In genomic region chr12:90970471-90970870, GRCh38 we compare ENCODE assay signal across 25 cellular contexts. TPM values are rescaled to one million over a fixed set of nuclear protein-coding genes. Genes with fewer than 3 reads are reported as not detected.
A peak's percentile ranks its signal among the peaks of the same experiment; 100 is the strongest.
DNase-seq lines count a peak whose midpoint lies in the region; ATAC-seq and TF ChIP-seq lines count a peak whose summit lies in the region.
"Had no signal": no experiment of that assay in that cellular context is flagged by ENCODE, and none has a peak within 500 bp of the region (broad histone marks: within the 10 kb centered on the region; RNA-seq: fewer than 3 reads in every experiment).

No MANE protein-coding gene starts in this region.

- no peaks in the 10 kb centered on the region for H3K36me3 ChIP-seq in mucosa of descending colon (ENCODE audit: low read depth)
- H3K36me3 ChIP-seq in GM23338 (ENCODE audit: insufficient read depth): no peaks in the 10 kb centered on the region
- H3K36me3 ChIP-seq: ovary had no signal

- H3K36me3 Mint-ChIP-seq in GM23338 (ENCODE audit: low read depth): no peaks in the 10 kb centered on the region
- H3K36me3 Mint-ChIP-seq: brain had no signal

- H3K27ac Mint-ChIP-seq in GM23338: no peak overlapping the region
- H3K27ac Mint-ChIP-seq: activated CD4-positive, alpha-beta T cell treated with anti-CD3 and anti-CD28 coated beads for 36 hours; brain had no signal

- no peaks in the 10 kb centered on the region for H4K20me1 ChIP-seq in GM23338 (replicated peaks; ENCODE audit: insufficient read depth)

- no peaks in the 10 kb centered on the region for H3K27me3 ChIP-seq in GM23338 (ENCODE audit: insufficient read depth)
- H3K27me3 ChIP-seq: ovary had no signal

- ATAC-seq in mucosa of descending colon: peak; percentile 68
- ATAC-seq in GM23338: no peak
- ATAC-seq: activated CD4-positive, alpha-beta T cell treated with anti-CD3 and anti-CD28 coated beads for 36 hours; Right ventricle myocardium inferior; sciatic nerve had no signal

- H3K4me1 ChIP-seq in mucosa of descending colon (ENCODE audit: low read depth): no peaks in the 10 kb centered on the region
- H3K4me1 ChIP-seq in GM23338 (ENCODE audit: insufficient read depth): peaks cover 12% of the 10 kb centered on the region; the same call in 1 of the 2 replicates

- H3K9me3 Mint-ChIP-seq in GM23338: no peaks in the 10 kb centered on the region
- H3K9me3 Mint-ChIP-seq: brain had no signal

- H3K4me3 Mint-ChIP-seq in GM23338: no peak overlapping the region
- H3K4me3 Mint-ChIP-seq: activated CD4-positive, alpha-beta T cell treated with anti-CD3 and anti-CD28 coated beads for 36 hours; brain had no signal

- no peak overlapping the region for H3K4me2 ChIP-seq in GM23338
- H3K4me2 ChIP-seq: KMS-11 had no signal

- H3K9me3 ChIP-seq in mucosa of descending colon: no peaks in the 10 kb centered on the region
- H3K9me3 ChIP-seq: ovary had no signal

- H3F3A ChIP-seq in GM23338 (replicated peaks; ENCODE audit: low read depth): no peaks in the 10 kb centered on the region

- H3K9me2 ChIP-seq in GM23338 (ENCODE audit: insufficient read depth): no peaks in the 10 kb centered on the region

- intact Hi-C loops in mucosa of descending colon (cut with DNase I, micrococcal nuclease): loop anchor here (10.0 kb wide), 1 partner anchor 384 kb away; no protein-coding TSS in a partner anchor

- peaks cover 2% of the 10 kb centered on the region for H3K27me3 Mint-ChIP-seq in GM23338 (ENCODE audit: insufficient read depth, low read depth, poor library complexity)
- H3K27me3 Mint-ChIP-seq: brain had no signal

- peaks cover 16% of the 10 kb centered on the region for H3K4me1 Mint-ChIP-seq in GM23338
- H3K4me1 Mint-ChIP-seq: activated CD4-positive, alpha-beta T cell treated with anti-CD3 and anti-CD28 coated beads for 36 hours; brain had no signal

- peak; percentile 76 for DNase-seq in COLO668 (lab: John Stamatoyannopoulos, UW; ENCODE audit: unreplicated experiment)
- peak; percentile 57 for DNase-seq in HT1080 (ENCODE audit: low read depth)
- DNase-seq in astrocyte of the hippocampus (ENCODE audit: low read depth, low spot score): peak; percentile 9
- DNase-seq in mucosa of descending colon: no peak
- DNase-seq in GM23338 (ENCODE audit: low spot score): no peak
- DNase-seq in NCI-H774 (lab: John Stamatoyannopoulos, UW): no peak
- no peak for DNase-seq in NCI-H510A treated with DMSO at 0.1 percent for 48 hours (lab: John Stamatoyannopoulos, UW)
- no peak for DNase-seq in GM19240 (ENCODE audit: insufficient read length, low spot score)
- DNase-seq: activated CD4-positive, alpha-beta T cell treated with anti-CD3 and anti-CD28 coated beads for 36 hours; GF-D8; hippocampal formation; NCI-H524 treated with DMSO at 0.1 percent for 48 hours; ovary; stimulated activated CD4-positive, alpha-beta T cell treated with anti-CD3 and anti-CD28 coated beads, Interleukin-1b, Interleukin-23, amount 100 ng/mL, for 48 hours; stimulated activated naive CD4-positive, alpha-beta T cell treated with Interleukin-2 at 50 U/mL for 16 hours; SW 1271 had no signal

- H3K27ac ChIP-seq in GM23338 (ENCODE audit: low read depth): no peak overlapping the region
- H3K27ac ChIP-seq: C4-2B, coronary artery, KMS-11, ovary had no signal

- no peak overlapping the region for H2AFZ ChIP-seq in GM23338

- H3K4me3 ChIP-seq in mucosa of descending colon: no peak overlapping the region
- no peak overlapping the region for H3K4me3 ChIP-seq in GM23338
- H3K4me3 ChIP-seq: coronary artery, lung, ovary had no signal

- TF ChIP-seq CTCF in mucosa of descending colon (IDR thresholded peaks at IDR 0.05) (no peak), GM23338 (conservative IDR thresholded peaks at IDR 0.05; ENCODE audit: low read depth in 2 of 2) (no peak)

- H3K79me2 ChIP-seq in GM23338 (replicated peaks; ENCODE audit: insufficient read depth): no peaks in the 10 kb centered on the region

TF ChIP-seq in GM23338, 12 proteins besides CTCF, POLR2A, EP300 and RAD21 (continues in another document):
- TF ChIP-seq POLR2AphosphoS5 (IDR thresholded peaks at IDR 0.05; ENCODE audit: low read depth): no peak
- no peak for TF ChIP-seq JUNB (IDR thresholded peaks at IDR 0.05; ENCODE audit: unreplicated experiment)
- no peak for TF ChIP-seq ZNF462 (CRISPR knock-in tag; IDR thresholded peaks at IDR 0.05)
- TF ChIP-seq NANOG (IDR thresholded peaks at IDR 0.05; ENCODE audit: borderline replicate concordance): no peak
- TF ChIP-seq STAT1 (IDR thresholded peaks at IDR 0.05; ENCODE audit: unreplicated experiment): no peak
- TF ChIP-seq EZH2 (IDR thresholded peaks at IDR 0.05; ENCODE audit: low read depth, unreplicated experiment): no peak
- no peak for TF ChIP-seq ETS1 (IDR thresholded peaks at IDR 0.05)
- TF ChIP-seq CREB1 (CRISPR knock-in tag; IDR thresholded peaks at IDR 0.05; ENCODE audit: low read depth): no peak

RNA-seq across cellular contexts. Expression of gene CCER1, which starts 15.5 kb away (rescaled TPM):
- total RNA-seq in HT1080 (2014; rRNA removed; shearing (Covaris generic)): not detected in 2 replicates
- polyA plus RNA-seq in HT1080 (2015; cell fraction: cytosol; rRNA removed): not detected in 2 replicates
- not detected in 2 replicates for polyA plus RNA-seq in HT1080 (2015; cell fraction: nucleus; rRNA removed)
- total RNA-seq in mucosa of descending colon: not detected
- total RNA-seq in GM23338 (2014; rRNA removed; shearing (Covaris generic)): not detected in 2 replicates
- polyA plus RNA-seq in GM23338 (2016; fragmentation: Nextera tagmentation; extraction: Ambion mirVana): not detected in 2 replicates
- total RNA-seq: activated CD4-positive, alpha-beta T cell treated with anti-CD3 and anti-CD28 coated beads for 36 hours; lung; ovary; Right ventricle myocardium inferior; sciatic nerve had no signal
- polyA plus RNA-seq: AG04450, lung, ovary, thymus had no signal

RNA-seq across cellular contexts. Expression of gene EPYC, which starts 34.3 kb away (rescaled TPM):
- not detected in 2 replicates for total RNA-seq in HT1080 (2014; rRNA removed; shearing (Covaris generic))
- not detected in 2 replicates for polyA plus RNA-seq in HT1080 (2015; cell fraction: cytosol; rRNA removed)
- polyA plus RNA-seq in HT1080 (2015; cell fraction: nucleus; rRNA removed): not detected in 2 replicates
- not detected for total RNA-seq in mucosa of descending colon
- total RNA-seq in GM23338 (2014; rRNA removed; shearing (Covaris generic)): not detected in 2 replicates
- not detected in 2 replicates for polyA plus RNA-seq in GM23338 (2016; fragmentation: Nextera tagmentation; extraction: Ambion mirVana)
- total RNA-seq: activated CD4-positive, alpha-beta T cell treated with anti-CD3 and anti-CD28 coated beads for 36 hours; Right ventricle myocardium inferior; sciatic nerve had no signal

Comparison
In these comparisons a context has a peak if more than half of its experiments do, and no peak if none do; other contexts are left out.
1. DNase-seq: peak in COLO668 (single experiment), HT1080 (single experiment) and astrocyte of the hippocampus (single experiment); none in mucosa of descending colon (0 of 3), GM23338 (single experiment), NCI-H774 (single experiment), NCI-H510A treated with DMSO at 0.1 percent for 48 hours (single experiment) and GM19240 (single experiment).